ENCODE assay signal across 13 cellular contexts in genomic region chr1:81702903-81703302, GRCh38.
A peak's percentile ranks its signal among the peaks of the same experiment; 100 is the strongest.
DNase-seq lines count a peak whose midpoint lies in the region; ATAC-seq and TF ChIP-seq lines count a peak whose summit lies in the region.
"Had no signal": no experiment of that assay in that cellular context is flagged by ENCODE, and none has a peak within 500 bp of the region (broad histone marks: within the 10 kb centered on the region; RNA-seq: fewer than 3 reads in every experiment).

No MANE protein-coding gene starts in this region.

- H3K36me3 ChIP-seq in smooth muscle cell (ENCODE audit: low read depth) = no peaks in the 10 kb centered on the region
- H3K36me3 ChIP-seq: neutrophil had no signal

- H3K4me3 ChIP-seq in fibroblast of pulmonary artery (replicated peaks; ENCODE audit: low read depth, low read length) = peak overlapping the region; percentile 22
- H3K4me3 ChIP-seq in smooth muscle cell = no peak overlapping the region
- H3K4me3 ChIP-seq: testis had no signal

- peak overlapping the region; percentile 89 for H3K9ac ChIP-seq in smooth muscle cell (ENCODE audit: low read depth)

- no peaks in the 10 kb centered on the region for H3K9me3 ChIP-seq in smooth muscle cell (replicated peaks; ENCODE audit: low read depth)
- H3K9me3 ChIP-seq: neutrophil, testis had no signal

- no peaks in the 10 kb centered on the region for H3K79me2 ChIP-seq in smooth muscle cell (ENCODE audit: low read depth)

- peaks cover 21% of the 10 kb centered on the region for H3K4me1 ChIP-seq in smooth muscle cell (ENCODE audit: low read depth)
- H3K4me1 ChIP-seq: testis had no signal

- DNase-seq in HCEC 1CT = peak; percentile 99
- DNase-seq in SW 1271 (lab: John Stamatoyannopoulos, UW) = peak; percentile 23 to 77
- DNase-seq in fibroblast of pulmonary artery (ENCODE audit: low read depth) = peak; percentile 96
- no peak for DNase-seq in smooth muscle cell (lab: John Stamatoyannopoulos, UW; ENCODE audit: unreplicated experiment)
- no peak for DNase-seq in substantia nigra (lab: John Stamatoyannopoulos, UW)
- no peak for DNase-seq in amygdala (lab: John Stamatoyannopoulos, UW)
- DNase-seq: activated naive CD4-positive, alpha-beta T cell treated with anti-CD3 and anti-CD28 coated beads, Interleukin-2, amount 10 ng/mL, durations not matched to agents 7 days and 5 days; DND-41; left cardiac atrium; testis had no signal

- peak overlapping the region; percentile 58 for H3K4me2 ChIP-seq in smooth muscle cell

- H3F3A ChIP-seq in smooth muscle cell (ENCODE audit: low read depth) = peaks cover 17% of the 10 kb centered on the region

- TF ChIP-seq CTCF in fibroblast of pulmonary artery (IDR thresholded peaks at IDR 0.05; ENCODE audit: low read length, missing control alignments) (no peak), smooth muscle cell (IDR thresholded peaks at IDR 0.05; ENCODE audit: borderline replicate concordance, insufficient read depth, poor library complexity, severe bottlenecking) (no peak)

- H4K20me1 ChIP-seq in smooth muscle cell (ENCODE audit: low read depth) = no peaks in the 10 kb centered on the region

- H3K27ac ChIP-seq in smooth muscle cell (ENCODE audit: low read depth) (peak overlapping the region; percentile 93), substantia nigra (ENCODE audit: low read depth, low read length, poor library complexity, severe bottlenecking) (no peak overlapping the region)
- H3K27ac ChIP-seq: neutrophil, testis had no signal

- WGBS in smooth muscle cell (ENCODE audit: low lambda C conversion rate) = 33% methylated on average over 4 of the region's 4 CpGs

- H3K27me3 ChIP-seq in smooth muscle cell (ENCODE audit: low read depth) = no peaks in the 10 kb centered on the region
- H3K27me3 ChIP-seq: neutrophil, testis had no signal

- H2AFZ ChIP-seq in smooth muscle cell (ENCODE audit: low read depth) = no peak overlapping the region

- ATAC-seq in HG02852 (IDR thresholded peaks at IDR 0.05; ENCODE audit: unreplicated experiment) (no peak), HG03045 (IDR thresholded peaks at IDR 0.05; ENCODE audit: unreplicated experiment) (no peak)

Comparison
In these comparisons a context has a peak if more than half of its experiments do, and no peak if none do; other contexts are left out.
1. DNase-seq: peak in HCEC 1CT (single experiment), SW 1271 (2 of 2) and fibroblast of pulmonary artery (single experiment); none in smooth muscle cell (single experiment), substantia nigra (0 of 49) and amygdala (0 of 56).